Comparison of ENCODE assay signal across 39 cellular contexts in genomic region chr19:14961956-14962685, GRCh38. TPM values are rescaled to one million over a fixed set of nuclear protein-coding genes. Genes with fewer than 3 reads are reported as not detected.
"Had no signal": no experiment of that assay in that cellular context is flagged by ENCODE, and none has a peak within 500 bp of the region (broad histone marks: within the 10 kb centered on the region; RNA-seq: fewer than 3 reads in every experiment).

No MANE protein-coding gene starts in this region.

- H3K36me3 ChIP-seq: MG63 had no signal

- DNase-seq: Karpas-422, Kasumi-1, MG63, MM.1S, MV-4-11, NCI-H1048, NCI-H1092, NCI-H1092 treated with DMSO at 0.1 percent for 48 hours, NCI-H1105, NCI-H1105 treated with DMSO at 0.1 percent for 48 hours, NCI-H1417, NCI-H1417 treated with DMSO at 0.1 percent for 48 hours, NCI-H1436, NCI-H1436 treated with DMSO at 0.1 percent for 48 hours, NCI-H146, NCI-H1694, NCI-H1694 treated with DMSO at 0.1 percent for 48 hours, NCI-H187, NCI-H187 treated with DMSO at 0.1 percent for 48 hours, NCI-H1930, NCI-H2029, NCI-H2029 treated with DMSO at 0.1 percent for 48 hours, NCI-H2081, NCI-H2081 treated with DMSO at 0.1 percent for 48 hours, NCI-H2107, NCI-H2171, NCI-H2171 treated with DMSO at 0.1 percent for 48 hours, NCI-H2227 treated with DMSO at 0.1 percent for 48 hours, NCI-H226, NCI-H345, NCI-H446, NCI-H446 treated with DMSO at 0.1 percent for 48 hours, NCI-H510A, NCI-H510A treated with DMSO at 0.1 percent for 48 hours had no signal

- H3K27ac ChIP-seq: KMS-11 had no signal

- H3K4me2 ChIP-seq: KMS-11 had no signal

- H3K4me3 ChIP-seq: MG63 had no signal

- H3K9ac ChIP-seq: KMS-11 had no signal

RNA-seq across cellular contexts. Expression of gene SLC1A6, which starts 17.5 kb away (rescaled TPM):
- total RNA-seq: LHCN-M2, M059J, MCF 10A, NCI-H460 had no signal

RNA-seq across cellular contexts. Expression of gene OR7C2, which starts 20.8 kb away (rescaled TPM):
- total RNA-seq: LHCN-M2, M059J, MCF 10A, NCI-H460 had no signal
